18 cellular contexts compared by ENCODE assay signal in the genomic region with DNA sequence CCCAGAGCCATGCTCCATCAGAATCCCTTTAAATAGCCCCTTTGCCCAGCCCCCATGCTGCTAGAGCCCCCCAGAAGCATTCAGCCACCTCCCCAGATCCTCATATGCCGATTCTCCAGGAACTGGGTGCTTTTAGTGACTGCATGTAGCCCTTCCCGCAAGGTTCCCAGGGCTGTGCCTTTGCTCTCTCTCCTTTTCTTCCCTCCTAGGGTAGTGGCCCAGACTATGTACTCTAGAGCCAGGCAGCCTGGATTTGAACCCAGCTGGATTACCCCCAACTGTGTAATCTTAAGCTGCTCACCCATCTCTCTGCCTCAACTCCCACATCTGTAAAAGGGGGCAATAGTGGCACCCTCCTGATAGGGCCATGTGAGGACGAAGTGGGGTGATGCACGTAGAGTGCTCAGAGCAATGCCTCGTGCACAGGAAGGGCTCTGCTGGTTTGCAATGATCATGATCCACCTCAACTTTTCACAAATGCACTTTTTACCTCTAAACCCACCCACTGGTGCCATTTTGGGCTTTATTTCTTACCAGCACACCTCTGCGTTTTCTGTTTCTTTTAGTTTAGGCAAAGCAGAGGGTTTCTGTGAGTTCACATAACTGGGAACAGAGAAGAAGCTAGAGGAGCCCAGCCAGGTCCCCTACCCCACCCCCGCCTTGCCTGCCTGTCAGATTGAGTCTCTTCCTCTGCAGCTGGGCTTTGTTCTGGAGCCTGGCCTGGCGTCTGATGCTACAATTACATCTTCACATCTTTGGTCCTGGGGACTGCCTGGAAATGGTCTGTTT.
DNase-seq lines count a peak whose midpoint lies in the region; ATAC-seq, FAIRE-seq and TF ChIP-seq lines count a peak whose summit lies in the region.
"Had no signal": no experiment of that assay in that cellular context is flagged by ENCODE, and none has a peak within 500 bp of the region (broad histone marks: within the 10 kb centered on the region; RNA-seq: fewer than 3 reads in every experiment).

No MANE protein-coding gene starts in this region.

- no peaks in the 10 kb centered on the region for H3K36me3 ChIP-seq in mesendoderm (ENCODE audit: control insufficient read depth, insufficient read depth, low read length)
- no peaks in the 10 kb centered on the region for H3K36me3 ChIP-seq in CD8-positive, alpha-beta T cell (ENCODE audit: insufficient read depth, low read length)
- no peaks in the 10 kb centered on the region for H3K36me3 ChIP-seq in mucosa of descending colon (ENCODE audit: low read depth)
- H3K36me3 ChIP-seq: lower lobe of right lung, prostate gland had no signal

- no CpG with 5 or more reads among the region's 8 CpGs for WGBS in mesendoderm (ENCODE audit: extremely low coverage, insufficient coverage, low lambda C conversion rate)

- H4K5ac ChIP-seq in mesendoderm (ENCODE audit: low read length) = no peak overlapping the region

- H3K18ac ChIP-seq in mesendoderm (ENCODE audit: low read length) = no peak overlapping the region

- ATAC-seq in HG03039 (IDR thresholded peaks at IDR 0.05; ENCODE audit: unreplicated experiment) (peak; percentile 61), mucosa of descending colon (no peak)
- ATAC-seq in CD8-positive, alpha-beta T cell = no peak
- ATAC-seq: foreskin keratinocyte; lower lobe of right lung; naive thymus-derived CD4-positive, alpha-beta T cell had no signal

- DNase-seq in GM12892 (ENCODE audit: insufficient read length) (peak; percentile 32), GM20000 (ENCODE audit: low spot score) (peak; percentile 46), mesendoderm (peak; percentile 16), 8988T (no peak), NCI-H2171 (lab: John Stamatoyannopoulos, UW) (no peak), mucosa of descending colon (no peak)
- no peak for DNase-seq in CD8-positive, alpha-beta T cell
- DNase-seq: activated effector memory CD4-positive, alpha-beta T cell treated with Interleukin-2 at 50 U/mL for 16 hours; aorta; Calu3; foreskin keratinocyte; lower lobe of right lung; naive thymus-derived CD4-positive, alpha-beta T cell; NCI-H2171 treated with DMSO at 0.1 percent for 48 hours; SHP77 had no signal

- H3K4me1 ChIP-seq in mesendoderm (ENCODE audit: control insufficient read depth, low read depth, low read length) (no peaks in the 10 kb centered on the region), mucosa of descending colon (ENCODE audit: low read depth) (no peaks in the 10 kb centered on the region)
- no peaks in the 10 kb centered on the region for H3K4me1 ChIP-seq in CD8-positive, alpha-beta T cell (ENCODE audit: insufficient read depth, low read length)
- H3K4me1 ChIP-seq: foreskin keratinocyte, lower lobe of right lung, prostate gland had no signal

- peaks cover 3% of the 10 kb centered on the region for H3K27me3 Mint-ChIP-seq in CD8-positive, alpha-beta T cell (ENCODE audit: low read depth)
- H3K27me3 Mint-ChIP-seq: IgD-negative memory B cell had no signal

- CTCF ChIA-PET in CD8-positive, alpha-beta T cell (lab: Charles Lee) = no interaction called here

- TF ChIP-seq POLR2A in GM12892 (IDR thresholded peaks at IDR 0.05; ENCODE audit: low read depth, low read length) = no peak

- H3K27ac Mint-ChIP-seq in CD8-positive, alpha-beta T cell = no peak overlapping the region
- H3K27ac Mint-ChIP-seq: naive thymus-derived CD4-positive, alpha-beta T cell had no signal

- no peak overlapping the region for H2BK5ac ChIP-seq in mesendoderm (ENCODE audit: low read length)

- H2BK120ac ChIP-seq in mesendoderm (ENCODE audit: low read depth, low read length) = no peak overlapping the region

- no peak overlapping the region for H3K4me3 Mint-ChIP-seq in CD8-positive, alpha-beta T cell
- H3K4me3 Mint-ChIP-seq: naive thymus-derived CD4-positive, alpha-beta T cell had no signal

- TF ChIP-seq CTCF in GM20000 (IDR thresholded peaks at IDR 0.05; ENCODE audit: extremely low read depth, missing control alignments) (no peak), mucosa of descending colon (IDR thresholded peaks at IDR 0.05) (no peak)
- TF ChIP-seq CTCF in CD8-positive, alpha-beta T cell (IDR thresholded peaks at IDR 0.05) = no peak

- FAIRE-seq in GM12892 (lab: Jason Lieb, UNC) = peak; percentile 74

- no peak overlapping the region for H3K4me2 ChIP-seq in mesendoderm (ENCODE audit: low read length)

- no peak overlapping the region for H2AK5ac ChIP-seq in mesendoderm (ENCODE audit: low read length)

- H3K4ac ChIP-seq in mesendoderm (ENCODE audit: low read depth, low read length) = no peak overlapping the region

- no peaks in the 10 kb centered on the region for H3K4me1 Mint-ChIP-seq in CD8-positive, alpha-beta T cell (ENCODE audit: low read depth)

- H4K8ac ChIP-seq in mesendoderm (ENCODE audit: low read depth, low read length) = no peak overlapping the region

- intact Hi-C loops in CD8-positive, alpha-beta T cell (cut with DNase I, micrococcal nuclease) = no loop called here
- intact Hi-C loops in mucosa of descending colon (cut with DNase I, micrococcal nuclease) = no loop called here

- H3K23ac ChIP-seq in mesendoderm (ENCODE audit: low read length) = no peak overlapping the region

- H3K27ac ChIP-seq in mesendoderm (ENCODE audit: low read depth, low read length) = no peak overlapping the region
- H3K27ac ChIP-seq in CD8-positive, alpha-beta T cell (ENCODE audit: low read depth, low read length) = no peak overlapping the region
- H3K27ac ChIP-seq: foreskin keratinocyte, lower lobe of right lung, prostate gland had no signal

- H3K9ac ChIP-seq in mesendoderm (ENCODE audit: low read length) = no peak overlapping the region

- no peak overlapping the region for H2BK15ac ChIP-seq in mesendoderm (replicated peaks; ENCODE audit: low read depth)

- H3K4me3 ChIP-seq in mesendoderm (ENCODE audit: low read length) (no peak overlapping the region), mucosa of descending colon (no peak overlapping the region)
- no peak overlapping the region for H3K4me3 ChIP-seq in CD8-positive, alpha-beta T cell (ENCODE audit: low read depth, low read length)
- H3K4me3 ChIP-seq: lower lobe of right lung, prostate gland had no signal

- no peak overlapping the region for H3K56ac ChIP-seq in mesendoderm (ENCODE audit: low read length)

- H3K36me3 Mint-ChIP-seq in CD8-positive, alpha-beta T cell = no peaks in the 10 kb centered on the region

- H3K79me2 ChIP-seq in mesendoderm (ENCODE audit: control insufficient read depth, insufficient read depth, low read length) = no peaks in the 10 kb centered on the region

- H3K79me1 ChIP-seq in mesendoderm (ENCODE audit: low read length) = no peaks in the 10 kb centered on the region

- no peaks in the 10 kb centered on the region for H3K9me3 ChIP-seq in CD8-positive, alpha-beta T cell (ENCODE audit: low read length)
- H3K9me3 ChIP-seq in mucosa of descending colon = peaks cover 8% of the 10 kb centered on the region
- H3K9me3 ChIP-seq: prostate gland had no signal

- no peaks in the 10 kb centered on the region for H3K9me3 Mint-ChIP-seq in CD8-positive, alpha-beta T cell

- no peaks in the 10 kb centered on the region for H3K27me3 ChIP-seq in mesendoderm (ENCODE audit: insufficient read depth, low read length, poor library complexity)
- H3K27me3 ChIP-seq in CD8-positive, alpha-beta T cell (ENCODE audit: insufficient read depth, low read length) = no peaks in the 10 kb centered on the region
- H3K27me3 ChIP-seq: foreskin keratinocyte had no signal

- POLR2A ChIA-PET in CD8-positive, alpha-beta T cell (lab: Charles Lee) = no interaction called here

Comparison
In these comparisons a context has a peak if more than half of its experiments do, and no peak if none do; other contexts are left out.
1. DNase-seq: peak in GM12892 (single experiment), GM20000 (single experiment) and mesendoderm (single experiment); none in CD8-positive, alpha-beta T cell (0 of 7), 8988T (single experiment), NCI-H2171 (single experiment) and mucosa of descending colon (0 of 3).